In the genomic region with DNA sequence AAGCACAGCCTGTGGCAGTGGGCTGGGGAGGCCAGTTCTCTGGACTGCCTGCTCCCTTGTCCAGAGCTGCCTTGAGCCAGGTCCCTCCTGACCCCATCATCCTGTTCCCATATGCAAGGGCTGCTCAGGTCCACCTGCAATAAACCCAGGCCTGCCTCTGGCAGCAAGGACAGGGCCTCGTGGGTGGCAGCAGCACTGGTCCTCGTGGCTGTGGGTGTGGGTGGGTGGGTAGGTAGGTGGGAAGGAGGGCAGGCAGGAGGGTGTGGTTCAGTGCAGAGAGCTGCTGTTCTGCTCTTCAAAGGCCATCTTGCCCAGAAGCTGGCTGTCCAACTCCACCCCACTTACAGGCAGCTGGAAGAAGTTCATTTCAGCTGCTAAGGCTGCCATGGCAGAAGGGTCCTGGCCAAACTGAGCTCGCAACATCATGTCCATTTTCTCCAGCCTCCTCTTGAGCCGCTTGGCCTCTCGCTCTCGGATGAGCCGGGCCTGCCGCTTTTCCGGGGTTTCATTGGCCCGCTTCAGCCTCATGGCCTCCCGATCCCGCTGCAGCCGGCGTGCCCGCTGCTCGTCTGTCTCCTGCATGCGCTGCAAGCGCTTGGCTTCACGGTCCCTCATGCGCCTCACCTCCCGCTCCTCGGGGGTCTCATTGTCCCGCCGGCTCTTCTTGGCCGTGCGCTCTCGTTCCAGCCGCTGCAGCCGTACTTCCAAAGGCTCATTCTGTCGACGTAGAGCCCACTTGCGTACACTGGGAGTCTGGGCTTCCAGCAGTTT, we compare ENCODE assay signal across 1 cellular context.
A peak's percentile ranks its signal among the peaks of the same experiment; 100 is the strongest.
TF ChIP-seq lines count a peak whose summit lies in the region.

No MANE protein-coding gene starts in this region.

TF ChIP-seq in HEK293, 187 proteins besides CTCF, POLR2A, EP300 and RAD21:
- TF ChIP-seq KLF1 (tag by site-specific recombination; IDR thresholded peaks at IDR 0.05) (peak; percentile 80), EGR2 (tag by site-specific recombination; IDR thresholded peaks at IDR 0.05; ENCODE audit: low read depth) (peak; percentile 69), ZBTB10 (tag by site-specific recombination; IDR thresholded peaks at IDR 0.05) (no peak), ZFHX2 (tag by site-specific recombination; conservative IDR thresholded peaks at IDR 0.05) (peak; percentile 79)
